Comparison of ENCODE assay signal across 21 cellular contexts in the genomic region with DNA sequence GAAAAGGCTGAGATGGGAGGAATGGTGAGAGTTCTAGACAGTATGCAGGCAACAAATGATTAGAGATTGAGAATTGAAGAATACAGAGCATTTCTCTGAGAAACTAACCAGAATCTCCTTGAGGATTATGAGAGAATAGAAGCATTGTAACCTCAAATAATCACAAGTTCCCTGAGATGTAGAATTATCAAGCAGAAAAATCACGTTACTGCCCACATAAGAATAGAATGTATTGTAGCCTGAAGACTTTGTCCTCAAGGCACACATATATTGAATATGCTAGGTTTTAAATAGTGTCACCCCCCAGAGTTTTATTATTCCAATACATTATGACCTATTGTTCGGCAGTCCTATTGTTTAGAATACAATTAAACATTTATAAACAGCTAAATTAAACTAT. TPM values are rescaled to one million over a fixed set of nuclear protein-coding genes. Genes with fewer than 3 reads are reported as not detected.
DNase-seq lines count a peak whose midpoint lies in the region; ATAC-seq, FAIRE-seq and TF ChIP-seq lines count a peak whose summit lies in the region.
"Had no signal": no experiment of that assay in that cellular context is flagged by ENCODE, and none has a peak within 500 bp of the region (broad histone marks: within the 10 kb centered on the region; RNA-seq: fewer than 3 reads in every experiment).

No MANE protein-coding gene starts in this region.

- H3K4me1 Mint-ChIP-seq in stimulated activated memory B cell treated with anti-CD40 and anti-IgM and Interleukin-4, amounts not matched to agents 10 μg/mL and 1 μg/mL and 100 μg/mL, for 72 hours: no peaks in the 10 kb centered on the region
- H3K4me1 Mint-ChIP-seq: B cell had no signal

- no peaks in the 10 kb centered on the region for H3K36me3 ChIP-seq in rectal smooth muscle tissue (ENCODE audit: control insufficient read depth, insufficient read depth, low read length)
- H3K36me3 ChIP-seq in suprapubic skin: no peaks in the 10 kb centered on the region

- TF ChIP-seq POLR2A in suprapubic skin (IDR thresholded peaks at IDR 0.05): no peak

- TF ChIP-seq CTCF in suprapubic skin (IDR thresholded peaks at IDR 0.05): no peak

- H3K9ac ChIP-seq in rectal smooth muscle tissue (ENCODE audit: low read length): no peak overlapping the region
- H3K9ac ChIP-seq: GM23248 had no signal

- peaks cover 25% of the 10 kb centered on the region for H3K4me1 ChIP-seq in rectal smooth muscle tissue (ENCODE audit: control insufficient read depth, insufficient read depth, low read length)
- H3K4me1 ChIP-seq in suprapubic skin: peaks cover 13% of the 10 kb centered on the region
- H3K4me1 ChIP-seq: Caco-2 had no signal

- no peak overlapping the region for H3K27ac Mint-ChIP-seq in stimulated activated memory B cell treated with anti-CD40 and anti-IgM and Interleukin-4, amounts not matched to agents 10 μg/mL and 1 μg/mL and 100 μg/mL, for 72 hours
- H3K27ac Mint-ChIP-seq: B cell had no signal

- H3K9me3 Mint-ChIP-seq in stimulated activated memory B cell treated with anti-CD40 and anti-IgM and Interleukin-4, amounts not matched to agents 10 μg/mL and 1 μg/mL and 100 μg/mL, for 72 hours: no peaks in the 10 kb centered on the region

- peaks cover 18% of the 10 kb centered on the region for H3K27me3 Mint-ChIP-seq in stimulated activated memory B cell treated with anti-CD40 and anti-IgM and Interleukin-4, amounts not matched to agents 10 μg/mL and 1 μg/mL and 100 μg/mL, for 72 hours

- H3K9me3 ChIP-seq in suprapubic skin: no peaks in the 10 kb centered on the region
- H3K9me3 ChIP-seq: Caco-2 had no signal

- H3K27ac ChIP-seq in caudate nucleus (ENCODE audit: low read depth, low read length) (peak overlapping the region; percentile 3), rectal smooth muscle tissue (ENCODE audit: low read depth, low read length) (peak overlapping the region; percentile 72), suprapubic skin (no peak overlapping the region)
- H3K27ac ChIP-seq: 22Rv1, GM23248, PC-9 had no signal

- H3K27me3 ChIP-seq in rectal smooth muscle tissue (ENCODE audit: control insufficient read depth, insufficient read depth, low read length) (no peaks in the 10 kb centered on the region), suprapubic skin (no peaks in the 10 kb centered on the region)

- TF ChIP-seq EP300 in suprapubic skin (IDR thresholded peaks at IDR 0.05): no peak

- H3K4me3 Mint-ChIP-seq in stimulated activated memory B cell treated with anti-CD40 and anti-IgM and Interleukin-4, amounts not matched to agents 10 μg/mL and 1 μg/mL and 100 μg/mL, for 72 hours: no peak overlapping the region
- H3K4me3 Mint-ChIP-seq: B cell had no signal

- DNase-seq in COLO829 (ENCODE audit: low spot score) (peak; percentile 50), caudate nucleus (lab: John Stamatoyannopoulos, UW) (no peak), DMS79 treated with DMSO at 0.1 percent for 48 hours (lab: John Stamatoyannopoulos, UW) (no peak), suprapubic skin (ENCODE audit: low spot score in 2 of 2) (no peak), 8988T (no peak)
- DNase-seq: Caco-2, DMS153, GF-D8, GM23248, HCEC 1CT, IMR-90, NCI-H1930, NCI-H345, NCI-H526, PC-9 had no signal

- WGBS in suprapubic skin: 80% methylated on average over 2 of the region's 2 CpGs

- H3K4me3 ChIP-seq in rectal smooth muscle tissue (ENCODE audit: low read length) (no peak overlapping the region), suprapubic skin (no peak overlapping the region)
- H3K4me3 ChIP-seq: GM23248, PC-9 had no signal

- FAIRE-seq in islet of Langerhans (lab: Jason Lieb, UNC): peak; percentile 61
- FAIRE-seq: HTR-8/SVneo had no signal

- ATAC-seq in stimulated activated memory B cell treated with anti-CD40 and anti-IgM and Interleukin-4, amounts not matched to agents 10 μg/mL and 1 μg/mL and 100 μg/mL, for 72 hours: no peak

- no peaks in the 10 kb centered on the region for H3K36me3 Mint-ChIP-seq in stimulated activated memory B cell treated with anti-CD40 and anti-IgM and Interleukin-4, amounts not matched to agents 10 μg/mL and 1 μg/mL and 100 μg/mL, for 72 hours

RNA-seq across cellular contexts. Expression of a gene that starts 57.2 kb away (rescaled TPM):
- 10 to 100 TPM in 3 of 4 donors, 1 to 10 TPM in 1; 8.8 to 12.4 (median 11.2) TPM for total RNA-seq in suprapubic skin
- total RNA-seq: B cell had no signal
